In the genomic region with DNA sequence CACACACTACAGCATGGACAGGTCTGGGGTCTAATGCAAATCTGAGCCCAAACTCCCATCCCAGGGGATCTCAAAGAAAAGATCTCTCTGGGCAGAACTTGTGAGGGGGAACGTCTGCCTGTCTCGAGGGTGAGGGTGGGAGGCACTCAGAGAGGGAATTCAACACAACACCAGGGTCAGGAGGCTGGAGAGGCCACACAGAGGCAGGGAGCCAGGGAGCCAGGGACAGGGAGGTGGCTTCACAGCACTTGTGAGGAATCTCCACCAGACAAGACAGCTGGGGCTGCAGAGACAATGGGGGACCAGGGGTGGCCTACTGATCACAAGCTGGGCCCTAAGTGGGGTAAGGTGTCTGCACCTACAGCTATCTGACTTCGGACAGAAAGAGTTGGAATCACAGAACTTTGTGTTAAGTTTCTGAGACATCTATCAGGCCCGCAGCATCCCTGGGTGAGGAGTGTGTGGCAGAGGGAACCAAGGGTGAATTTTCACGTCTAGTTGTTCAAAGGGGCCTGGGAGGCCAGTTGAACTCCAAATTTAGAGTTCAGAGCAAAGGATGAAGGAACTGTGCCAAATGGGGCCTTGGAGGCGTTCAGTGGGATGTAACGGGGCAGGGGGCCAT, we compare ENCODE assay signal across 8 cellular contexts. TPM values are rescaled to one million over a fixed set of nuclear protein-coding genes. Genes with fewer than 3 reads are reported as not detected.
DNase-seq lines count a peak whose midpoint lies in the region; ATAC-seq and TF ChIP-seq lines count a peak whose summit lies in the region.

No MANE protein-coding gene starts in this region.

- peaks cover 4% of the 10 kb centered on the region for H3K4me1 ChIP-seq in RWPE2 (ENCODE audit: insufficient read depth, poor library complexity, severe bottlenecking)
- peaks cover 9% of the 10 kb centered on the region for H3K4me1 ChIP-seq in fibroblast of lung (ENCODE audit: control insufficient read depth, extremely low read depth, insufficient read depth, low read length)

- peak overlapping the region; percentile 98 for H3K27ac Mint-ChIP-seq in progenitor cell of endocrine pancreas

- H3K4me2 ChIP-seq in fibroblast of lung (ENCODE audit: extremely low read depth, insufficient read depth, low read length) = peak overlapping the region; percentile 95

- peaks cover 19% of the 10 kb centered on the region for H3K4me1 Mint-ChIP-seq in progenitor cell of endocrine pancreas (ENCODE audit: low read depth)

- no peaks in the 10 kb centered on the region for H3K9me3 Mint-ChIP-seq in progenitor cell of endocrine pancreas (ENCODE audit: low read depth)

- H3K27me3 ChIP-seq in RWPE2 (ENCODE audit: insufficient read depth, poor library complexity, severe bottlenecking) = no peaks in the 10 kb centered on the region
- H3K27me3 ChIP-seq in fibroblast of lung (ENCODE audit: control insufficient read depth, insufficient read depth, low read length) = no peaks in the 10 kb centered on the region

- no peaks in the 10 kb centered on the region for H4K20me1 ChIP-seq in fibroblast of lung (ENCODE audit: control insufficient read depth, extremely low read depth, insufficient read depth, low read length)

- no peaks in the 10 kb centered on the region for H3K27me3 Mint-ChIP-seq in progenitor cell of endocrine pancreas

- H3K4me3 ChIP-seq in GM08714 (ENCODE audit: low read length) (peak overlapping the region; percentile 87), RWPE2 (ENCODE audit: severe bottlenecking) (peak overlapping the region; percentile 86), fibroblast of lung (replicated peaks in 1 of 4; ENCODE audit: control extremely low read depth in 1 of 4, insufficient read depth in 1 of 4, low read depth in 3 of 4, low read length in 4 of 4) (peak overlapping the region; percentile 77 to 85 (median 84))

- H3K9ac ChIP-seq in fibroblast of lung (ENCODE audit: insufficient read depth, low read length) = peak overlapping the region; percentile 79

- H3K36me3 ChIP-seq in RWPE2 (ENCODE audit: low read depth) (peaks cover 31% of the 10 kb centered on the region), fibroblast of lung (ENCODE audit: control insufficient read depth, insufficient read depth, low read length) (peaks cover 10% of the 10 kb centered on the region)

- peak overlapping the region; percentile 57 for H3K27ac ChIP-seq in RWPE2 (ENCODE audit: poor library complexity, severe bottlenecking)
- H3K27ac ChIP-seq in fibroblast of lung (ENCODE audit: insufficient read depth, low read length) = peak overlapping the region; percentile 72

- no peak overlapping the region for H2AFZ ChIP-seq in fibroblast of lung (ENCODE audit: low read length)

- DNase-seq in RWPE2 (ENCODE audit: low spot score) (no peak), fibroblast of lung (ENCODE audit: low read depth in 2 of 2) (no peak), progenitor cell of endocrine pancreas (ENCODE audit: low spot score, unreplicated experiment) (no peak), activated gamma-delta T cell treated with Interleukin-2 at 50 U/mL for 16 hours (no peak), NCI-H187 treated with DMSO at 0.1 percent for 48 hours (lab: John Stamatoyannopoulos, UW) (no peak)

- ATAC-seq in RWPE2 (ENCODE audit: low read depth) (no peak), HG03045 (IDR thresholded peaks at IDR 0.05; ENCODE audit: unreplicated experiment) (no peak), GM19463 (IDR thresholded peaks at IDR 0.05; ENCODE audit: unreplicated experiment) (no peak)

- H3K9me3 ChIP-seq in RWPE2 (ENCODE audit: severe bottlenecking) (no peaks in the 10 kb centered on the region), fibroblast of lung (ENCODE audit: control insufficient read depth, insufficient read depth, low read depth, low read length) (no peaks in the 10 kb centered on the region)

- H3K36me3 Mint-ChIP-seq in progenitor cell of endocrine pancreas (ENCODE audit: insufficient read depth) = peaks cover 7% of the 10 kb centered on the region

- TF ChIP-seq CTCF in RWPE2 (IDR thresholded peaks at IDR 0.05; ENCODE audit: poor library complexity, severe bottlenecking) = no peak
- TF ChIP-seq CTCF in fibroblast of lung (conservative IDR thresholded peaks at IDR 0.05 in 1 of 2, IDR thresholded peaks at IDR 0.05 in 1 of 2; ENCODE audit: low read depth in 1 of 2, low read length in 2 of 2) = no peak
- no peak for TF ChIP-seq CTCF in progenitor cell of endocrine pancreas (IDR thresholded peaks at IDR 0.05; ENCODE audit: unreplicated experiment)

- H3K4me3 Mint-ChIP-seq in progenitor cell of endocrine pancreas (ENCODE audit: low read depth) = peak overlapping the region; percentile 98

- H3K79me2 ChIP-seq in fibroblast of lung (ENCODE audit: control insufficient read depth, insufficient read depth, low read length) = peaks cover 39% of the 10 kb centered on the region

RNA-seq across cellular contexts. Expression of a gene that starts 12.7 kb away (rescaled TPM):
- total RNA-seq in fibroblast of lung (61.1 and 87.0 TPM in 2 replicates), progenitor cell of endocrine pancreas (208 and 228 TPM in 2 replicates)
- polyA plus RNA-seq in fibroblast of lung = 18.0 and 22.9 TPM in 2 replicates
- 25.1 and 26.9 TPM in 2 replicates for polyA plus RNA-seq in fibroblast of lung (2012)
- polyA minus RNA-seq in fibroblast of lung (ENCODE audit: low replicate concordance) = 48.8 and 66.7 TPM in 2 replicates

RNA-seq across cellular contexts. Expression of a gene that starts 18.2 kb away (rescaled TPM):
- total RNA-seq in fibroblast of lung (5.6 and 9.7 TPM in 2 replicates), progenitor cell of endocrine pancreas (60.6 and 61.6 TPM in 2 replicates)
- 7.5 and 9.5 TPM in 2 replicates for polyA plus RNA-seq in fibroblast of lung
- polyA plus RNA-seq in fibroblast of lung (2012) = 19.8 and 25.7 TPM in 2 replicates
- 8.0 and 9.9 TPM in 2 replicates for polyA minus RNA-seq in fibroblast of lung (ENCODE audit: low replicate concordance)

RNA-seq across cellular contexts. Expression of a gene that starts 32.8 kb away (rescaled TPM):
- total RNA-seq in fibroblast of lung (under 0.01 TPM in 1 of 2 replicates, not detected in the other), progenitor cell of endocrine pancreas (not detected in 2 replicates)
- 0.01 TPM in 1 of 2 replicates, not detected in the other for polyA plus RNA-seq in fibroblast of lung
- polyA plus RNA-seq in fibroblast of lung (2012) = not detected in 2 replicates
- polyA minus RNA-seq in fibroblast of lung (ENCODE audit: low replicate concordance) = not detected in 2 replicates

RNA-seq across cellular contexts. Expression of a gene that starts 47.8 kb away (rescaled TPM):
- total RNA-seq in fibroblast of lung = not detected in 2 replicates
- polyA plus RNA-seq in fibroblast of lung = not detected in 2 replicates
- not detected in 2 replicates for polyA plus RNA-seq in fibroblast of lung (2012)
- polyA minus RNA-seq in fibroblast of lung (ENCODE audit: low replicate concordance) = not detected in 2 replicates
- total RNA-seq in progenitor cell of endocrine pancreas = not detected in 2 replicates

RNA-seq across cellular contexts. Expression of a gene that starts 51.9 kb away (rescaled TPM):
- total RNA-seq in fibroblast of lung (9.8 and 9.9 TPM in 2 replicates), progenitor cell of endocrine pancreas (44.0 and 51.9 TPM in 2 replicates)
- polyA plus RNA-seq in fibroblast of lung = 13.0 and 14.4 TPM in 2 replicates
- polyA plus RNA-seq in fibroblast of lung (2012) = 12.5 and 12.9 TPM in 2 replicates
- polyA minus RNA-seq in fibroblast of lung (ENCODE audit: low replicate concordance) = 3.4 and 3.5 TPM in 2 replicates
